ENCODE assay signal across 2 cellular contexts in the genomic region with DNA sequence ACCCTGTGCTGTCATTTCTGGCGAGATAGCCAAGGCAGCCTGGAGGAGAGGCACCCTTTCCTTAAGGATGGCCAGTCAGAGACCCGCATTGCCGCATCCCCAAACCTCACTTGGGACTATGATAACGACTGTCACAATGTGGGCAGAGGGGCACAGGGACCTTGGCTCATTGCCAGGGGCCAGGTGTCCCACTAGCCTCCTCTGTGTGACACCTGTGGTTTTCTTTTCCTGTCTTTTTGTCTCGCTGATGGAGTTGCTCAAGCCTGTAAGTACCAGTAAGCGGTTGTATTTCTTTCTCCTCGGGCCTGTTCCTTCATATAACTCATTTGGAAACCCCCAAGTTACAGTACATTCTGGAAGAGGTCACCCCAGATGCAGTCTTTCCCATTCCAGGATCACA.
TF ChIP-seq lines count a peak whose summit lies in the region.

No MANE protein-coding gene starts in this region.

TF ChIP-seq in A549, 52 proteins besides CTCF, POLR2A, EP300 and RAD21:
- no peak for TF ChIP-seq TFCP2L1 (CRISPR knock-in tag; IDR thresholded peaks at IDR 0.05)
- TF ChIP-seq EHF (CRISPR knock-in tag; IDR thresholded peaks at IDR 0.05), result no peak
- TF ChIP-seq MAFK (IDR thresholded peaks at IDR 0.05; ENCODE audit: partially characterized antibody), result no peak
- TF ChIP-seq EHMT2 (IDR thresholded peaks at IDR 0.05; ENCODE audit: low read depth), result no peak
- TF ChIP-seq KDM5A (IDR thresholded peaks at IDR 0.05), result no peak
- no peak for TF ChIP-seq JUNB (IDR thresholded peaks at IDR 0.05)
- no peak for TF ChIP-seq HOXB13 (CRISPR knock-in tag; IDR thresholded peaks at IDR 0.05; ENCODE audit: low read depth)
- TF ChIP-seq RCOR1 (IDR thresholded peaks at IDR 0.05; ENCODE audit: low read depth, low read length), result no peak
- TF ChIP-seq TP53 (CRISPR knock-in tag; IDR thresholded peaks at IDR 0.05), result no peak
- no peak for TF ChIP-seq ZNF302 (CRISPR knock-in tag; IDR thresholded peaks at IDR 0.05)
- no peak for TF ChIP-seq POLR2AphosphoS2 (conservative IDR thresholded peaks at IDR 0.05; ENCODE audit: low read length)
- no peak for TF ChIP-seq MAZ (IDR thresholded peaks at IDR 0.05; ENCODE audit: borderline replicate concordance, low read depth, low read length)
- TF ChIP-seq SMC3 (IDR thresholded peaks at IDR 0.05), result no peak
- no peak for TF ChIP-seq NFE2L2 (conservative IDR thresholded peaks at IDR 0.05; ENCODE audit: low read length)
- no peak for TF ChIP-seq MYC (IDR thresholded peaks at IDR 0.05; ENCODE audit: borderline replicate concordance, low read length)
- no peak for TF ChIP-seq RARB (CRISPR knock-in tag; IDR thresholded peaks at IDR 0.05)
- TF ChIP-seq FOSL2 (IDR thresholded peaks at IDR 0.05), result no peak
- no peak for TF ChIP-seq FOSL2 (CRISPR knock-in tag; IDR thresholded peaks at IDR 0.05)
- TF ChIP-seq CHD2 (IDR thresholded peaks at IDR 0.05; ENCODE audit: low read length, partially characterized antibody), result no peak
- TF ChIP-seq, protein P1, sequence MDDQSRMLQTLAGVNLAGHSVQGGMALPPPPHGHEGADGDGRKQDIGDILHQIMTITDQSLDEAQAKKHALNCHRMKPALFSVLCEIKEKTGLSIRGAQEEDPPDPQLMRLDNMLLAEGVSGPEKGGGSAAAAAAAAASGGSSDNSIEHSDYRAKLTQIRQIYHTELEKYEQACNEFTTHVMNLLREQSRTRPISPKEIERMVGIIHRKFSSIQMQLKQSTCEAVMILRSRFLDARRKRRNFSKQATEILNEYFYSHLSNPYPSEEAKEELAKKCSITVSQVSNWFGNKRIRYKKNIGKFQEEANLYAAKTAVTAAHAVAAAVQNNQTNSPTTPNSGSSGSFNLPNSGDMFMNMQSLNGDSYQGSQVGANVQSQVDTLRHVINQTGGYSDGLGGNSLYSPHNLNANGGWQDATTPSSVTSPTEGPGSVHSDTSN (IDR thresholded peaks at IDR 0.05), result no peak
- TF ChIP-seq, protein P2, sequence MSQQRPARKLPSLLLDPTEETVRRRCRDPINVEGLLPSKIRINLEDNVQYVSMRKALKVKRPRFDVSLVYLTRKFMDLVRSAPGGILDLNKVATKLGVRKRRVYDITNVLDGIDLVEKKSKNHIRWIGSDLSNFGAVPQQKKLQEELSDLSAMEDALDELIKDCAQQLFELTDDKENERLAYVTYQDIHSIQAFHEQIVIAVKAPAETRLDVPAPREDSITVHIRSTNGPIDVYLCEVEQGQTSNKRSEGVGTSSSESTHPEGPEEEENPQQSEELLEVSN (IDR thresholded peaks at IDR 0.05; ENCODE audit: borderline replicate concordance, low read depth), result no peak

TF ChIP-seq in WTC11, 78 proteins besides CTCF, POLR2A, EP300 and RAD21:
- no peak for TF ChIP-seq NFE2L1 (CRISPR knock-in tag; IDR thresholded peaks at IDR 0.05)
- no peak for TF ChIP-seq FOXP1 (CRISPR knock-in tag; IDR thresholded peaks at IDR 0.05; ENCODE audit: borderline replicate concordance)
- TF ChIP-seq CREB1 (CRISPR knock-in tag; IDR thresholded peaks at IDR 0.05), result no peak
- no peak for TF ChIP-seq ZBTB21 (CRISPR knock-in tag; IDR thresholded peaks at IDR 0.05; ENCODE audit: borderline replicate concordance)
- no peak for TF ChIP-seq ELF4 (CRISPR knock-in tag; IDR thresholded peaks at IDR 0.05; ENCODE audit: low read depth)
- no peak for TF ChIP-seq ZNF423 (CRISPR knock-in tag; IDR thresholded peaks at IDR 0.05)
- TF ChIP-seq JAZF1 (CRISPR knock-in tag; IDR thresholded peaks at IDR 0.05), result no peak
- no peak for TF ChIP-seq SMAD4 (CRISPR knock-in tag; IDR thresholded peaks at IDR 0.05)
- TF ChIP-seq, protein P3, sequence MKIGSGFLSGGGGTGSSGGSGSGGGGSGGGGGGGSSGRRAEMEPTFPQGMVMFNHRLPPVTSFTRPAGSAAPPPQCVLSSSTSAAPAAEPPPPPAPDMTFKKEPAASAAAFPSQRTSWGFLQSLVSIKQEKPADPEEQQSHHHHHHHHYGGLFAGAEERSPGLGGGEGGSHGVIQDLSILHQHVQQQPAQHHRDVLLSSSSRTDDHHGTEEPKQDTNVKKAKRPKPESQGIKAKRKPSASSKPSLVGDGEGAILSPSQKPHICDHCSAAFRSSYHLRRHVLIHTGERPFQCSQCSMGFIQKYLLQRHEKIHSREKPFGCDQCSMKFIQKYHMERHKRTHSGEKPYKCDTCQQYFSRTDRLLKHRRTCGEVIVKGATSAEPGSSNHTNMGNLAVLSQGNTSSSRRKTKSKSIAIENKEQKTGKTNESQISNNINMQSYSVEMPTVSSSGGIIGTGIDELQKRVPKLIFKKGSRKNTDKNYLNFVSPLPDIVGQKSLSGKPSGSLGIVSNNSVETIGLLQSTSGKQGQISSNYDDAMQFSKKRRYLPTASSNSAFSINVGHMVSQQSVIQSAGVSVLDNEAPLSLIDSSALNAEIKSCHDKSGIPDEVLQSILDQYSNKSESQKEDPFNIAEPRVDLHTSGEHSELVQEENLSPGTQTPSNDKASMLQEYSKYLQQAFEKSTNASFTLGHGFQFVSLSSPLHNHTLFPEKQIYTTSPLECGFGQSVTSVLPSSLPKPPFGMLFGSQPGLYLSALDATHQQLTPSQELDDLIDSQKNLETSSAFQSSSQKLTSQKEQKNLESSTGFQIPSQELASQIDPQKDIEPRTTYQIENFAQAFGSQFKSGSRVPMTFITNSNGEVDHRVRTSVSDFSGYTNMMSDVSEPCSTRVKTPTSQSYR (CRISPR knock-in tag; IDR thresholded peaks at IDR 0.05), result no peak
- no peak for TF ChIP-seq NFYB (CRISPR knock-in tag; conservative IDR thresholded peaks at IDR 0.05; ENCODE audit: low read depth)
- TF ChIP-seq, protein P4, sequence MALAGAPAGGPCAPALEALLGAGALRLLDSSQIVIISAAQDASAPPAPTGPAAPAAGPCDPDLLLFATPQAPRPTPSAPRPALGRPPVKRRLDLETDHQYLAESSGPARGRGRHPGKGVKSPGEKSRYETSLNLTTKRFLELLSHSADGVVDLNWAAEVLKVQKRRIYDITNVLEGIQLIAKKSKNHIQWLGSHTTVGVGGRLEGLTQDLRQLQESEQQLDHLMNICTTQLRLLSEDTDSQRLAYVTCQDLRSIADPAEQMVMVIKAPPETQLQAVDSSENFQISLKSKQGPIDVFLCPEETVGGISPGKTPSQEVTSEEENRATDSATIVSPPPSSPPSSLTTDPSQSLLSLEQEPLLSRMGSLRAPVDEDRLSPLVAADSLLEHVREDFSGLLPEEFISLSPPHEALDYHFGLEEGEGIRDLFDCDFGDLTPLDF (CRISPR knock-in tag; IDR thresholded peaks at IDR 0.05), result no peak
- no peak for TF ChIP-seq GABPB1 (CRISPR knock-in tag; IDR thresholded peaks at IDR 0.05)
- no peak for TF ChIP-seq ZNF138 (CRISPR knock-in tag; conservative IDR thresholded peaks at IDR 0.05)
- TF ChIP-seq ZNF317 (CRISPR knock-in tag; IDR thresholded peaks at IDR 0.05; ENCODE audit: borderline replicate concordance, low read depth), result no peak
- no peak for TF ChIP-seq RORB (CRISPR knock-in tag; IDR thresholded peaks at IDR 0.05)
TF ChIP-seq in WTC11: peak in this region for 0.
